Comparison of ENCODE assay signal across 20 cellular contexts in genomic region chr22:21855715-21856114, GRCh38. TPM values are rescaled to one million over a fixed set of nuclear protein-coding genes. Genes with fewer than 3 reads are reported as not detected.
DNase-seq lines count a peak whose midpoint lies in the region; ATAC-seq and TF ChIP-seq lines count a peak whose summit lies in the region.
"Had no signal": no experiment of that assay in that cellular context is flagged by ENCODE, and none has a peak within 500 bp of the region (broad histone marks: within the 10 kb centered on the region; RNA-seq: fewer than 3 reads in every experiment).

No MANE protein-coding gene starts in this region.

- no peaks in the 10 kb centered on the region for H3K27me3 Mint-ChIP-seq in central memory CD8-positive, alpha-beta T cell
- H3K27me3 Mint-ChIP-seq: stimulated activated naive CD8-positive, alpha-beta T cell treated with anti-CD3 and anti-CD28 coated beads, Interleukin-15, amount 100 ng/mL, for 72 hours had no signal

- no peaks in the 10 kb centered on the region for H3K36me3 ChIP-seq in left ventricle myocardium inferior
- H3K36me3 ChIP-seq in heart left ventricle = peaks cover 0 to 8% (median 0%) of the 10 kb centered on the region in 9 donors
- peaks cover 0 to 8% (median 0%) of the 10 kb centered on the region in 6 donors for H3K36me3 ChIP-seq in spleen
- H3K36me3 ChIP-seq: breast epithelium had no signal

- intact Hi-C loops in left ventricle myocardium inferior (cut with micrococcal nuclease) (no loop called here), heart left ventricle (cut with DNase I) (loop anchor here in 1 of 10 donors (10.0 kb wide), 1 partner anchor 51 kb away; no protein-coding TSS in a partner anchor), spleen (cut with DNase I; ENCODE audit: low total_unique reads) (no loop called here)

- DNase-seq in left ventricle myocardium inferior (no peak), heart left ventricle (no peak), NB4 (ENCODE audit: low read depth) (peak; percentile 72), spleen (no peak), HuH-7.5 (ENCODE audit: low spot score) (no peak), ACHN (no peak)
- DNase-seq in central memory CD8-positive, alpha-beta T cell (ENCODE audit: low spot score in 2 of 2) = no peak
- DNase-seq: activated CD4-positive, alpha-beta T cell treated with anti-CD3 and anti-CD28 coated beads, Interleukin-2, amount 50 U/mL, for 48 hours; activated T-cell treated with anti-CD3 and anti-CD28 coated beads, Interleukin-2, amount 50 U/mL, for 48 hours; COR-L47; EL; NCI-H748 treated with DMSO at 0.1 percent for 48 hours; nucleus accumbens; stimulated activated CD4-positive, alpha-beta T cell treated with anti-CD3 and anti-CD28 coated beads, Interleukin-1b, Interleukin-23, amount 100 ng/mL, for 48 hours; stimulated activated naive CD8-positive, alpha-beta T cell treated with anti-CD3 and anti-CD28 coated beads, Interleukin-15, amount 100 ng/mL, for 72 hours; T-helper 1 cell had no signal

- H3K9me3 ChIP-seq in left ventricle myocardium inferior (replicated peaks) (no peaks in the 10 kb centered on the region), heart left ventricle (no peaks in the 10 kb centered on the region), spleen (no peaks in the 10 kb centered on the region)
- H3K9me3 ChIP-seq: breast epithelium had no signal

- peak overlapping the region; percentile 35 for H3K27ac Mint-ChIP-seq in central memory CD8-positive, alpha-beta T cell (ENCODE audit: low read depth)

- H3K4me3 ChIP-seq in left ventricle myocardium inferior (no peak overlapping the region), heart left ventricle (no peak overlapping the region), NB4 (ENCODE audit: low read depth, low read length) (no peak overlapping the region), spleen (peak overlapping the region in 1 of 8 donors; percentile 8)
- H3K4me3 ChIP-seq: breast epithelium had no signal

- in situ Hi-C loops in ACHN (cut with HindIII; ENCODE audit: low pct_ligation_motif_present, low pct_unique_long_range_greater_than_20kb, low sequenced_read_pairs) = no loop called here

- H3K4me1 ChIP-seq in left ventricle myocardium inferior (peaks cover 85% of the 10 kb centered on the region), heart left ventricle (peaks cover 0 to 92% (median 60%) of the 10 kb centered on the region in 12 donors), spleen (peaks cover 30 to 99% (median 86%) of the 10 kb centered on the region in 6 donors)
- H3K4me1 ChIP-seq: breast epithelium had no signal

- TF ChIP-seq POLR2A in heart left ventricle (IDR thresholded peaks at IDR 0.05) (no peak), NB4 (IDR thresholded peaks at IDR 0.05; ENCODE audit: extremely low read depth, insufficient read length) (no peak), spleen (IDR thresholded peaks at IDR 0.05) (no peak)

- H3K36me3 Mint-ChIP-seq in central memory CD8-positive, alpha-beta T cell (ENCODE audit: insufficient read depth) = peaks cover 9% of the 10 kb centered on the region

- H3K4me3 Mint-ChIP-seq in central memory CD8-positive, alpha-beta T cell = peak overlapping the region; percentile 32
- H3K4me3 Mint-ChIP-seq: stimulated activated naive CD8-positive, alpha-beta T cell treated with anti-CD3 and anti-CD28 coated beads, Interleukin-15, amount 100 ng/mL, for 72 hours had no signal

- no peaks in the 10 kb centered on the region for H3K9me3 Mint-ChIP-seq in central memory CD8-positive, alpha-beta T cell
- H3K9me3 Mint-ChIP-seq: stimulated activated naive CD8-positive, alpha-beta T cell treated with anti-CD3 and anti-CD28 coated beads, Interleukin-15, amount 100 ng/mL, for 72 hours had no signal

- no peak for TF ChIP-seq CTCF in left ventricle myocardium inferior (IDR thresholded peaks at IDR 0.05; ENCODE audit: borderline replicate concordance)
- no peak for TF ChIP-seq CTCF in heart left ventricle (IDR thresholded peaks at IDR 0.05)
- TF ChIP-seq CTCF in NB4 (IDR thresholded peaks at IDR 0.05; ENCODE audit: low read depth, low read length) = no peak
- TF ChIP-seq CTCF in spleen (IDR thresholded peaks at IDR 0.05 in 8 of 11, conservative IDR thresholded peaks at IDR 0.05 in 3 of 11) = no peak

- H3K27me3 ChIP-seq in left ventricle myocardium inferior (ENCODE audit: low read depth) (no peaks in the 10 kb centered on the region), heart left ventricle (no peaks in the 10 kb centered on the region), spleen (replicated peaks in 1 of 7) (no peaks in the 10 kb centered on the region)
- H3K27me3 ChIP-seq: breast epithelium had no signal

- H3K27ac ChIP-seq in left ventricle myocardium inferior (replicated peaks) (peak overlapping the region; percentile 24), heart left ventricle (peak overlapping the region in 4 of 12 donors; percentile 12 to 35 (median 20)), spleen (peak overlapping the region in 6 of 8 donors; percentile 12 to 96 (median 51))
- H3K27ac ChIP-seq: breast epithelium, KMS-11, RWPE1 had no signal

- no peak for ATAC-seq in heart left ventricle
- no peak for ATAC-seq in central memory CD8-positive, alpha-beta T cell (replicated peaks; ENCODE audit: extremely low read depth, poor library complexity, severe bottlenecking)
- no peak for ATAC-seq in GM19324 (IDR thresholded peaks at IDR 0.05; ENCODE audit: low FRiP score, unreplicated experiment)
- ATAC-seq: stimulated activated naive CD8-positive, alpha-beta T cell treated with anti-CD3 and anti-CD28 coated beads, Interleukin-15, amount 100 ng/mL, for 72 hours had no signal

- peaks cover 81% of the 10 kb centered on the region for H3K4me1 Mint-ChIP-seq in central memory CD8-positive, alpha-beta T cell

- 49 to 64% (median 55%) methylated on average over 5 of the region's 5 CpGs for WGBS in heart left ventricle, 4 donors
- 44 to 69% (median 58%) methylated on average over 5 of the region's 5 CpGs for whole genome bisulfite sequencing in spleen, 5 donors

RNA-seq across cellular contexts. Expression of gene MAPK1, which starts 11.7 kb away (rescaled TPM):
- total RNA-seq in left ventricle myocardium inferior = 91.7 TPM
- 100 to 1,000 TPM in 6 of 9 donors, 10 to 100 TPM in 3; 30.1 to 140 (median 106) TPM for total RNA-seq in heart left ventricle
- polyA plus RNA-seq in heart left ventricle = 10 to 100 TPM in 1 of 2 donors, 1 to 10 TPM in 1; 8.0 to 31.8 TPM
- 100 to 1,000 TPM in 5 of 7 donors, 10 to 100 TPM in 2; 87.0 to 165 (median 131) TPM for total RNA-seq in spleen
- 10 to 100 TPM; 11.6 to 18.0 (median 15.1) TPM for polyA plus RNA-seq in spleen
